ENCODE assay signal across 21 cellular contexts in genomic region chr2:120904379-120904778, GRCh38.
DNase-seq lines count a peak whose midpoint lies in the region; TF ChIP-seq lines count a peak whose summit lies in the region.
"Had no signal": no experiment of that assay in that cellular context is flagged by ENCODE, and none has a peak within 500 bp of the region (broad histone marks: within the 10 kb centered on the region; RNA-seq: fewer than 3 reads in every experiment).

No MANE protein-coding gene starts in this region.

- TF ChIP-seq CTCF in H9 (conservative IDR thresholded peaks at IDR 0.05) (no peak; the same call in 2 of the 3 replicates), brain (conservative IDR thresholded peaks at IDR 0.05) (no peak), type B pancreatic cell (conservative IDR thresholded peaks at IDR 0.05) (no peak)

- H4K8ac ChIP-seq in H9 (replicated peaks; ENCODE audit: insufficient read length, low read depth, low read length), result no peak overlapping the region

- H3K27me3 Mint-ChIP-seq in H9 (ENCODE audit: low read depth) (no peaks in the 10 kb centered on the region; the same call in 1 of the 2 replicates), brain (no peaks in the 10 kb centered on the region), type B pancreatic cell (peaks cover 29% of the 10 kb centered on the region)

- H3K23ac ChIP-seq in H9 (ENCODE audit: insufficient read length, low read depth, low read length), result no peak overlapping the region

- H3T11ph ChIP-seq in H9 (ENCODE audit: low read length), result no peak overlapping the region

- no peak overlapping the region for H2AFZ ChIP-seq in H9 (ENCODE audit: low read length)

- H4K20me1 ChIP-seq in H9 (ENCODE audit: control insufficient read depth, insufficient read depth, insufficient read length), result peaks cover 2% of the 10 kb centered on the region

- WGBS in H9 (ENCODE audit: extremely low coverage, insufficient read length, low lambda C conversion rate), result no CpG with 5 or more reads among the region's 8 CpGs
- 78 to 94% methylated on average over 6 of the region's 8 CpGs for WGBS in mesodermal cell (ENCODE audit: insufficient coverage in 2 of 2), 2 experiments

- H4K5ac ChIP-seq in H9 (ENCODE audit: insufficient read length, low read depth, low read length), result no peak overlapping the region

- H3K27ac Mint-ChIP-seq in H9 (peak overlapping the region in 2 of 3 experiments; percentile 53 to 83; a peak in 2 of 7 replicates), brain (peak overlapping the region; percentile 50 to 91 (median 87)), type B pancreatic cell (no peak overlapping the region)
- H3K27ac Mint-ChIP-seq: activated naive CD8-positive, alpha-beta T cell; activated T-helper 17 cell treated with anti-CD3 and anti-CD28 coated beads, Interleukin-2, amount 50 U/mL, for 72 hours; naive thymus-derived CD8-positive, alpha-beta T cell; stimulated activated effector memory CD8-positive, alpha-beta T cell treated with anti-CD3 and anti-CD28 coated beads, Interleukin-12 subunit alpha, Interleukin-12 subunit beta, amount 100 ng/mL, for 72 hours had no signal

- H3K18ac ChIP-seq in H9 (ENCODE audit: insufficient read length, low read depth, low read length), result no peak overlapping the region

- peaks cover 39 to 47% of the 10 kb centered on the region in 2 experiments for H3K4me1 Mint-ChIP-seq in H9
- H3K4me1 Mint-ChIP-seq in brain, result peaks cover 80% of the 10 kb centered on the region
- peaks cover 58% of the 10 kb centered on the region for H3K4me1 Mint-ChIP-seq in type B pancreatic cell (ENCODE audit: unreplicated experiment)
- H3K4me1 Mint-ChIP-seq: activated T-helper 17 cell treated with anti-CD3 and anti-CD28 coated beads, Interleukin-2, amount 50 U/mL, for 72 hours; stimulated activated effector memory CD8-positive, alpha-beta T cell treated with anti-CD3 and anti-CD28 coated beads, Interleukin-12 subunit alpha, Interleukin-12 subunit beta, amount 100 ng/mL, for 72 hours had no signal

- H3K9me3 ChIP-seq in H9 (ENCODE audit: control insufficient read depth, low read depth, low read length) (no peaks in the 10 kb centered on the region), mesodermal cell (ENCODE audit: control insufficient read depth, low read length) (no peaks in the 10 kb centered on the region)
- H3K9me3 ChIP-seq: body of pancreas, suprapubic skin had no signal

- H3K56ac ChIP-seq in H9 (ENCODE audit: insufficient read length, low read depth, low read length), result no peak overlapping the region

- H2BK120ac ChIP-seq in H9 (ENCODE audit: low read depth, low read length, poor library complexity, severe bottlenecking), result no peak overlapping the region

- peaks cover 31% of the 10 kb centered on the region for H3K36me3 ChIP-seq in mesodermal cell (ENCODE audit: control insufficient read depth, insufficient read depth, low read length)
- H3K36me3 ChIP-seq: suprapubic skin had no signal

- H3K4me1 ChIP-seq in H9 (ENCODE audit: insufficient read depth, low read length), result no peaks in the 10 kb centered on the region; the same call in 1 of the 2 replicates
- H3K4me1 ChIP-seq in mesodermal cell (ENCODE audit: control insufficient read depth, insufficient read depth, low read length, poor library complexity, severe bottlenecking), result peaks cover 3% of the 10 kb centered on the region
- H3K4me1 ChIP-seq: body of pancreas had no signal

- DNase-seq in H9, result no peak
- DNase-seq in type B pancreatic cell (ENCODE audit: extremely low spot score, unreplicated experiment), result no peak
- DNase-seq in Ammon's horn (ENCODE audit: low spot score), result no peak
- DNase-seq in KG1 (lab: John Stamatoyannopoulos, UW), result no peak
- no peak for DNase-seq in effector CD8-positive, alpha-beta T cell (lab: John Stamatoyannopoulos, UW)
- DNase-seq: AML-193; body of pancreas; Calu3; cortex of kidney; GOT3; KBM-7; naive thymus-derived CD8-positive, alpha-beta T cell; NCI-H1694; NCI-H2171; NCI-H524 had no signal

- H3K9ac ChIP-seq in H9 (ENCODE audit: extremely low read depth, insufficient read length, low read length), result no peak overlapping the region

- H2AK5ac ChIP-seq in H9 (ENCODE audit: insufficient read length, low read length), result no peak overlapping the region

- no peak overlapping the region for H4K91ac ChIP-seq in H9 (ENCODE audit: insufficient read length, low read depth, low read length)

- no peaks in the 10 kb centered on the region for H3K79me1 ChIP-seq in H9 (ENCODE audit: insufficient read depth, low read depth, low read length, poor library complexity, severe bottlenecking)

- H2BK5ac ChIP-seq in H9 (ENCODE audit: insufficient read length, low read length), result no peak overlapping the region

- H3K79me2 ChIP-seq in H9 (ENCODE audit: insufficient read depth, low read length), result peaks cover 2% of the 10 kb centered on the region; the same call in 1 of the 2 replicates

- no peak overlapping the region for H3K4ac ChIP-seq in H9 (ENCODE audit: low read depth, low read length)

- H3K23me2 ChIP-seq in H9 (ENCODE audit: insufficient read length, low read depth, low read length, poor library complexity, severe bottlenecking), result no peaks in the 10 kb centered on the region

- no peak overlapping the region for H3K4me3 ChIP-seq in mesodermal cell (ENCODE audit: extremely low read depth, insufficient read depth, low read length, poor library complexity, severe bottlenecking)
- H3K4me3 ChIP-seq: body of pancreas, suprapubic skin had no signal

- no peak overlapping the region for H3K4me3 Mint-ChIP-seq in H9
- H3K4me3 Mint-ChIP-seq in brain, result peak overlapping the region in 1 of 5 experiments; percentile 6
- peak overlapping the region; percentile 52 for H3K4me3 Mint-ChIP-seq in type B pancreatic cell
- H3K4me3 Mint-ChIP-seq: activated naive CD8-positive, alpha-beta T cell; activated T-helper 17 cell treated with anti-CD3 and anti-CD28 coated beads, Interleukin-2, amount 50 U/mL, for 72 hours; naive thymus-derived CD8-positive, alpha-beta T cell; stimulated activated effector memory CD8-positive, alpha-beta T cell treated with anti-CD3 and anti-CD28 coated beads, Interleukin-12 subunit alpha, Interleukin-12 subunit beta, amount 100 ng/mL, for 72 hours had no signal

- H3K4me2 ChIP-seq in H9 (ENCODE audit: insufficient read depth, insufficient read length, low read length), result no peak overlapping the region

- H3K9me3 Mint-ChIP-seq in H9 (no peaks in the 10 kb centered on the region), brain (peaks cover 0 to 3% (median 0%) of the 10 kb centered on the region in 5 experiments), type B pancreatic cell (no peaks in the 10 kb centered on the region)
- H3K9me3 Mint-ChIP-seq: activated T-helper 17 cell treated with anti-CD3 and anti-CD28 coated beads, Interleukin-2, amount 50 U/mL, for 72 hours; naive thymus-derived CD8-positive, alpha-beta T cell; stimulated activated effector memory CD8-positive, alpha-beta T cell treated with anti-CD3 and anti-CD28 coated beads, Interleukin-12 subunit alpha, Interleukin-12 subunit beta, amount 100 ng/mL, for 72 hours had no signal

- H3K36me3 Mint-ChIP-seq in H9 (ENCODE audit: insufficient read depth in 1 of 3, low read depth in 3 of 3) (peaks cover 7 to 13% (median 13%) of the 10 kb centered on the region in 3 experiments; a peak in 5 of 7 replicates), brain (no peaks in the 10 kb centered on the region), type B pancreatic cell (peaks cover 5% of the 10 kb centered on the region)
- H3K36me3 Mint-ChIP-seq: activated naive CD8-positive, alpha-beta T cell; naive thymus-derived CD8-positive, alpha-beta T cell; stimulated activated effector memory CD8-positive, alpha-beta T cell treated with anti-CD3 and anti-CD28 coated beads, Interleukin-12 subunit alpha, Interleukin-12 subunit beta, amount 100 ng/mL, for 72 hours had no signal

- H3K27ac ChIP-seq in H9 (ENCODE audit: insufficient read length, low read depth, low read length) (no peak overlapping the region), mesodermal cell (ENCODE audit: low read depth, low read length, severe bottlenecking) (peak overlapping the region; percentile 13)
- H3K27ac ChIP-seq: body of pancreas, suprapubic skin had no signal

- H2BK15ac ChIP-seq in H9 (ENCODE audit: low read depth, low read length), result no peak overlapping the region

- no peak overlapping the region; the same call in 1 of the 2 replicates for H3K14ac ChIP-seq in H9 (ENCODE audit: insufficient read depth, low read length)

- no peak overlapping the region for H2BK12ac ChIP-seq in H9 (ENCODE audit: insufficient read length, low read depth, low read length)

- no peaks in the 10 kb centered on the region for H3K27me3 ChIP-seq in H9 (ENCODE audit: insufficient read depth, low read length)
- H3K27me3 ChIP-seq: body of pancreas, suprapubic skin had no signal

- no peak overlapping the region for H2BK20ac ChIP-seq in H9 (ENCODE audit: low read depth, low read length, poor library complexity, severe bottlenecking)
